ENCODE assay signal across 8 cellular contexts in the genomic region with DNA sequence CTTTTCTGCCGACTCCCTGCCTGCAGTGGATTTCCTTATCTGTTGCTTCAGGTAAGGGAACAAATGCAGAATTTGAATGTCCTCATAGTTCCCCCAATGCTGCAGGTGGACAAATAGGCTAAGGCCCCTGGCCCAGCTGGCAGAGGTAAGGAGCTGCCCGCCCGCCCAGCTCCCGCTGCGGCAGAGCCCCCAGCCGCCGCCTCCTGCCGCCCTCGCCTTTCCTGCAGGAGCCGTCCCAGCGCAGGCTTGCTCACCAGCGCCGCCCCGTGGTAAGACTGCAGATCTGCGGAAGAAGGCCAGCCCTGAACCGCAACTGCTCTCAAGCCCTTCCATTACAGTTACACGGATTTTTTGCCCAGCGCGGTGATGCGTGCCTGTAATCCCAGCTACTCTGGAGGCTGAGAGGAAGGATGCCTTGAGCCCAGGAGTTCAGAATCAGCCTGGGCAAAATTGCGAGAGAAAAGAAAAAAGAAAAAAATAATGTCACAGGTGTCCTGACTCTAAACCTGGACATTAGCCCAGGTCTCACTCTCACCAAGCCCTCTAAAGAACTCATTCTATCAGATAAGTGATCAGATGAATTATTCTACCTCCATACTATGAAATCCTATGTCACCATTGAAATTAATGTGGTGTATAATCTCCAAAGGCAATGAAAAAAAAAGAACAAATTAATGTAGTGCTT. TPM values are rescaled to one million over a fixed set of nuclear protein-coding genes. Genes with fewer than 3 reads are reported as not detected.
DNase-seq lines count a peak whose midpoint lies in the region; ATAC-seq lines count a peak whose summit lies in the region.

No MANE protein-coding gene starts in this region.

- H3K27ac ChIP-seq in mesendoderm (ENCODE audit: low read depth, low read length) = no peak overlapping the region

- H3K9me3 ChIP-seq in HAP-1 = no peaks in the 10 kb centered on the region

- no peak overlapping the region for H2BK5ac ChIP-seq in mesendoderm (ENCODE audit: low read length)

- H3K56ac ChIP-seq in mesendoderm (ENCODE audit: low read length) = no peak overlapping the region

- CTCF ChIA-PET in activated CD8-positive, alpha-beta T cell treated with anti-CD3 and anti-CD28 coated beads, Interleukin-2, amount 10 ng/mL, durations not matched to agents 7 days and 5 days (lab: Charles Lee) = interaction anchor here (0.7 to 2.6 kb wide), 24 partner anchors 11 to 714 kb away, joined by 3 to 16 read pairs (median 4); no protein-coding TSS in a partner anchor

- peak; percentile 90 for ATAC-seq in activated CD8-positive, alpha-beta T cell treated with anti-CD3 and anti-CD28 coated beads, Interleukin-2, amount 10 ng/mL, durations not matched to agents 7 days and 5 days
- no peak for ATAC-seq in GM18873 (IDR thresholded peaks at IDR 0.05; ENCODE audit: low FRiP score, unreplicated experiment)

- DNase-seq in C1 segment of cervical spinal cord (lab: John Stamatoyannopoulos, UW) = peak in 12 of 14 donors; percentile 18 to 86 (median 55)
- DNase-seq in HAP-1 (ENCODE audit: low spot score in 2 of 2) = peak; percentile 53 to 92
- DNase-seq in NCI-H748 treated with DMSO at 0.1 percent for 48 hours (lab: John Stamatoyannopoulos, UW) = peak; percentile 21
- DNase-seq in activated CD8-positive, alpha-beta T cell treated with anti-CD3 and anti-CD28 coated beads, Interleukin-2, amount 10 ng/mL, durations not matched to agents 7 days and 5 days = peak; percentile 79
- peak; percentile 56 for DNase-seq in effector CD8-positive, alpha-beta T cell (lab: John Stamatoyannopoulos, UW)
- peak; percentile 79 for DNase-seq in mesendoderm
- DNase-seq in stimulated activated CD8-positive, alpha-beta memory T cell treated with anti-CD3 and anti-CD28 coated beads, Interleukin-15, amount 100 ng/mL, for 1 hour (ENCODE audit: low read depth) = peak; percentile 27

- no peak overlapping the region for H3K4me2 ChIP-seq in mesendoderm (ENCODE audit: low read length)

- H3K27me3 ChIP-seq in HAP-1 (ENCODE audit: low read depth) = no peaks in the 10 kb centered on the region
- no peaks in the 10 kb centered on the region for H3K27me3 ChIP-seq in mesendoderm (ENCODE audit: insufficient read depth, low read length, poor library complexity)

- WGBS in mesendoderm (ENCODE audit: extremely low coverage, insufficient coverage, low lambda C conversion rate) = no CpG with 5 or more reads among the region's 21 CpGs

- H3K27me3 Mint-ChIP-seq in activated CD8-positive, alpha-beta T cell treated with anti-CD3 and anti-CD28 coated beads, Interleukin-2, amount 10 ng/mL, durations not matched to agents 7 days and 5 days (ENCODE audit: low read depth) = peaks cover 21% of the 10 kb centered on the region

- H3K9ac ChIP-seq in mesendoderm (ENCODE audit: low read length) = no peak overlapping the region

- H3K4me3 ChIP-seq in HAP-1 (no peak overlapping the region), mesendoderm (ENCODE audit: low read length) (no peak overlapping the region)

- H4K8ac ChIP-seq in mesendoderm (ENCODE audit: low read depth, low read length) = no peak overlapping the region

- in situ Hi-C loops in HAP-1 (cut with MboI; ENCODE audit: low sequenced_read_pairs) = no loop called here

- no peaks in the 10 kb centered on the region for H3K79me2 ChIP-seq in mesendoderm (ENCODE audit: control insufficient read depth, insufficient read depth, low read length)

- no peak overlapping the region for H3K27ac Mint-ChIP-seq in activated CD8-positive, alpha-beta T cell treated with anti-CD3 and anti-CD28 coated beads, Interleukin-2, amount 10 ng/mL, durations not matched to agents 7 days and 5 days

- H3K9me3 Mint-ChIP-seq in activated CD8-positive, alpha-beta T cell treated with anti-CD3 and anti-CD28 coated beads, Interleukin-2, amount 10 ng/mL, durations not matched to agents 7 days and 5 days (ENCODE audit: insufficient read depth) = no peaks in the 10 kb centered on the region

- no peaks in the 10 kb centered on the region for H3K79me1 ChIP-seq in mesendoderm (ENCODE audit: low read length)

- no peak overlapping the region for H2BK15ac ChIP-seq in mesendoderm (replicated peaks; ENCODE audit: low read depth)

- peaks cover 16% of the 10 kb centered on the region for H3K4me1 ChIP-seq in HAP-1
- peaks cover 4% of the 10 kb centered on the region for H3K4me1 ChIP-seq in mesendoderm (ENCODE audit: control insufficient read depth, low read depth, low read length)

- POLR2A ChIA-PET in activated CD8-positive, alpha-beta T cell treated with anti-CD3 and anti-CD28 coated beads, Interleukin-2, amount 10 ng/mL, durations not matched to agents 7 days and 5 days (lab: Charles Lee) = interaction anchor here (1.0 kb wide), 1 partner anchor 48 kb away, joined by 3 read pairs; no protein-coding TSS in a partner anchor

- H3K4ac ChIP-seq in mesendoderm (ENCODE audit: low read depth, low read length) = no peak overlapping the region

- H3K36me3 ChIP-seq in HAP-1 (replicated peaks) = no peaks in the 10 kb centered on the region
- H3K36me3 ChIP-seq in mesendoderm (ENCODE audit: control insufficient read depth, insufficient read depth, low read length) = no peaks in the 10 kb centered on the region

- no peaks in the 10 kb centered on the region for H3K36me3 Mint-ChIP-seq in activated CD8-positive, alpha-beta T cell treated with anti-CD3 and anti-CD28 coated beads, Interleukin-2, amount 10 ng/mL, durations not matched to agents 7 days and 5 days (ENCODE audit: low read depth)

- H3K18ac ChIP-seq in mesendoderm (ENCODE audit: low read length) = peak overlapping the region; percentile 7

- no peak overlapping the region for H3K4me3 Mint-ChIP-seq in activated CD8-positive, alpha-beta T cell treated with anti-CD3 and anti-CD28 coated beads, Interleukin-2, amount 10 ng/mL, durations not matched to agents 7 days and 5 days

- peaks cover 19% of the 10 kb centered on the region for H3K4me1 Mint-ChIP-seq in activated CD8-positive, alpha-beta T cell treated with anti-CD3 and anti-CD28 coated beads, Interleukin-2, amount 10 ng/mL, durations not matched to agents 7 days and 5 days (ENCODE audit: low read depth)

- H3K23ac ChIP-seq in mesendoderm (ENCODE audit: low read length) = no peak overlapping the region

- no peak overlapping the region for H2AK5ac ChIP-seq in mesendoderm (ENCODE audit: low read length)

- H2BK120ac ChIP-seq in mesendoderm (ENCODE audit: low read depth, low read length) = no peak overlapping the region

- H4K5ac ChIP-seq in mesendoderm (ENCODE audit: low read length) = no peak overlapping the region

RNA-seq across cellular contexts. Expression of a gene that starts 51.2 kb away (rescaled TPM):
- not detected for total RNA-seq in activated CD8-positive, alpha-beta T cell treated with anti-CD3 and anti-CD28 coated beads, Interleukin-2, amount 10 ng/mL, durations not matched to agents 7 days and 5 days
- 0.74 TPM for polyA plus RNA-seq in mesendoderm (2013, experiment 1 of 2)
- polyA plus RNA-seq in mesendoderm (2013, experiment 2 of 2) = 0.85 TPM

Comparison
In these comparisons a context has a peak if more than half of its experiments do, and no peak if none do; other contexts are left out.
1. DNase-seq: peak in every context shown above with its lines; median percentile 79 in activated CD8-positive, alpha-beta T cell treated with anti-CD3 and anti-CD28 coated beads, Interleukin-2, amount 10 ng/mL, durations not matched to agents 7 days and 5 days; 79 in mesendoderm; 72 in HAP-1; 56 in effector CD8-positive, alpha-beta T cell; 55 in C1 segment of cervical spinal cord; 27 in stimulated activated CD8-positive, alpha-beta memory T cell treated with anti-CD3 and anti-CD28 coated beads, Interleukin-15, amount 100 ng/mL, for 1 hour; 21 in NCI-H748 treated with DMSO at 0.1 percent for 48 hours.